In the genomic region with DNA sequence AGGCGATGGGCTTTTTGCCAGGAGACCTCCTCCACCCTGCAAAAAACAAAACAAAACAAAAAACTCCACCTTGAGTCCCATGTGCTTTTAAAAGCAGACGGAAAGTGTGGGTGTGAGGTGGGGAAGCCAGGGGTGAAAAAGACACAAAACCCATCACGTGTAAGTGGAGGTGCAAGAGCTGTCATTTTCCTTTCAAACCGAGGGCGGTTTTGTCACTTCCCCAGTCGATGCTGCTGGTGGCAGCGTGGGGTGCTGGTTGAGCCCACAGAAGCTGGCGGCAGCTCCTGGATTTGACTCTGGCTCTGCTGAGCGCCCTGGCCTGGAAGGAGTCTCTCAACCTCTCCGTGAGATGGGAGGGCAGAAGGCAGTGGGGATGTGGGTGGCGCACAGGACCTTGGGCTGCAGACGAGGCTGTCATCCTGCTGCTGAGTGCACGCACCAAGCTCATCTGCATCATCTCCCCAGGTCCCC, we compare ENCODE assay signal across 15 cellular contexts.
A peak's percentile ranks its signal among the peaks of the same experiment; 100 is the strongest.
DNase-seq lines count a peak whose midpoint lies in the region; ATAC-seq and TF ChIP-seq lines count a peak whose summit lies in the region.
"Had no signal": no experiment of that assay in that cellular context is flagged by ENCODE, and none has a peak within 500 bp of the region (broad histone marks: within the 10 kb centered on the region; RNA-seq: fewer than 3 reads in every experiment).

No MANE protein-coding gene starts in this region.

- no peak overlapping the region for H3K4me3 ChIP-seq in neuronal stem cell (ENCODE audit: low read length in 2 of 2)
- H3K4me3 ChIP-seq: esophagus muscularis mucosa, prostate gland, SJSA1, testis had no signal

- H3K36me3 Mint-ChIP-seq in WTC11, result no peaks in the 10 kb centered on the region
- H3K36me3 Mint-ChIP-seq: activated naive CD4-positive, alpha-beta T cell treated with anti-CD3 and anti-CD28 coated beads, Interleukin-2, amount 10 ng/mL, durations not matched to agents 7 days and 5 days had no signal

- CTCF ChIA-PET in WTC11 (lab: Charles Lee), result interaction anchor here (0.7 to 1.9 kb wide), 6 partner anchors 11 to 326 kb away, joined by 3 to 7 read pairs (median 3); no protein-coding TSS in a partner anchor

- H3K27ac ChIP-seq in neuronal stem cell (replicated peaks; ENCODE audit: low read length), result no peak overlapping the region
- H3K27ac ChIP-seq: esophagus muscularis mucosa, prostate gland, SJSA1, testis had no signal

- no CpG with 5 or more reads among the region's 13 CpGs for WGBS in neuronal stem cell (ENCODE audit: extremely low coverage in 2 of 2, insufficient read length in 2 of 2, insufficient replicate concordance in 1 of 2), 2 donors

- H2BK15ac ChIP-seq in neuronal stem cell (ENCODE audit: low read length), result peak overlapping the region; percentile 39

- peaks cover 12% of the 10 kb centered on the region for H3K4me1 Mint-ChIP-seq in WTC11
- H3K4me1 Mint-ChIP-seq: activated naive CD4-positive, alpha-beta T cell treated with anti-CD3 and anti-CD28 coated beads, Interleukin-2, amount 10 ng/mL, durations not matched to agents 7 days and 5 days had no signal

- no peak overlapping the region for H2AFZ ChIP-seq in neuronal stem cell (ENCODE audit: low read length)

- no peaks in the 10 kb centered on the region for H3K9me3 ChIP-seq in neuronal stem cell (replicated peaks in 1 of 2; ENCODE audit: control insufficient read depth in 2 of 2, insufficient read depth in 1 of 2, low read depth in 1 of 2, low read length in 2 of 2)
- H3K9me3 ChIP-seq: prostate gland, SJSA1, testis had no signal

- DNase-seq in NCI-H1417 (lab: John Stamatoyannopoulos, UW) (peak in 2 of 3 experiments; percentile 77 to 94), NCI-H1417 treated with DMSO at 0.1 percent for 48 hours (lab: John Stamatoyannopoulos, UW) (no peak), GDM1 (lab: John Stamatoyannopoulos, UW) (peak; percentile 13), WTC11 (ENCODE audit: low spot score) (no peak), neuronal stem cell (ENCODE audit: low spot score) (no peak)
- DNase-seq: activated naive CD4-positive, alpha-beta T cell treated with anti-CD3 and anti-CD28 coated beads, Interleukin-2, amount 10 ng/mL, durations not matched to agents 7 days and 5 days; KG1; stimulated activated CD4-positive, alpha-beta T cell treated with anti-CD3 and anti-CD28 coated beads, Interleukin-4, amount 100 ng/mL, for 24 hours; testis had no signal

- ATAC-seq in WTC11, result peak; percentile 31; the same call in 1 of the 2 replicates
- no peak for ATAC-seq in HG03520 (IDR thresholded peaks at IDR 0.05; ENCODE audit: unreplicated experiment)
- ATAC-seq in GM21737 (IDR thresholded peaks at IDR 0.05; ENCODE audit: unreplicated experiment), result no peak
- ATAC-seq in HG02870 (IDR thresholded peaks at IDR 0.05; ENCODE audit: unreplicated experiment), result no peak

- no peak overlapping the region for H3K4ac ChIP-seq in neuronal stem cell (ENCODE audit: low read length)

- no peak overlapping the region for H2BK12ac ChIP-seq in neuronal stem cell (ENCODE audit: low read length)

- H3K27ac Mint-ChIP-seq in WTC11, result no peak overlapping the region
- H3K27ac Mint-ChIP-seq: activated naive CD4-positive, alpha-beta T cell treated with anti-CD3 and anti-CD28 coated beads, Interleukin-2, amount 10 ng/mL, durations not matched to agents 7 days and 5 days had no signal

- H2AK5ac ChIP-seq in neuronal stem cell (ENCODE audit: low read depth, low read length), result peak overlapping the region; percentile 66

- no peak for TF ChIP-seq CTCF in WTC11 (IDR thresholded peaks at IDR 0.05)

- H3K36me3 ChIP-seq in neuronal stem cell (replicated peaks in 1 of 2; ENCODE audit: control insufficient read depth in 2 of 2, insufficient read depth in 2 of 2, low read length in 2 of 2), result no peaks in the 10 kb centered on the region
- H3K36me3 ChIP-seq: esophagus muscularis mucosa, prostate gland, SJSA1 had no signal

- H3K27me3 Mint-ChIP-seq in WTC11 (ENCODE audit: low read depth), result no peaks in the 10 kb centered on the region
- H3K27me3 Mint-ChIP-seq: activated naive CD4-positive, alpha-beta T cell treated with anti-CD3 and anti-CD28 coated beads, Interleukin-2, amount 10 ng/mL, durations not matched to agents 7 days and 5 days had no signal

- peaks cover 0 to 19% of the 10 kb centered on the region in 2 donors for H3K4me1 ChIP-seq in neuronal stem cell (ENCODE audit: control insufficient read depth in 2 of 2, insufficient read depth in 1 of 2, low read depth in 1 of 2, low read length in 2 of 2)
- H3K4me1 ChIP-seq: prostate gland had no signal

- H2BK120ac ChIP-seq in neuronal stem cell (ENCODE audit: low read depth, low read length), result no peak overlapping the region

- POLR2A ChIA-PET in WTC11 (lab: Charles Lee), result no interaction called here

- no peak overlapping the region for H4K8ac ChIP-seq in neuronal stem cell (ENCODE audit: low read depth, low read length)

- H3K23ac ChIP-seq in neuronal stem cell (ENCODE audit: low read depth, low read length, poor library complexity), result peak overlapping the region; percentile 62

- H3K18ac ChIP-seq in neuronal stem cell (ENCODE audit: low read length), result peak overlapping the region; percentile 83

- no peaks in the 10 kb centered on the region for H3K79me1 ChIP-seq in neuronal stem cell (ENCODE audit: low read depth, low read length)

- H2BK5ac ChIP-seq in neuronal stem cell (ENCODE audit: low read length), result peak overlapping the region; percentile 30

- H3K4me3 Mint-ChIP-seq in WTC11, result no peak overlapping the region
- H3K4me3 Mint-ChIP-seq: activated naive CD4-positive, alpha-beta T cell treated with anti-CD3 and anti-CD28 coated beads, Interleukin-2, amount 10 ng/mL, durations not matched to agents 7 days and 5 days had no signal

- H3K9me3 Mint-ChIP-seq in WTC11, result no peaks in the 10 kb centered on the region

- H3K27me3 ChIP-seq in neuronal stem cell (ENCODE audit: control insufficient read depth in 3 of 3, insufficient read depth in 3 of 3, low read depth in 1 of 3, low read length in 3 of 3), result no peaks in the 10 kb centered on the region
- H3K27me3 ChIP-seq: esophagus muscularis mucosa, SJSA1, testis had no signal

- peak overlapping the region; percentile 30 for H3K9ac ChIP-seq in neuronal stem cell (ENCODE audit: low read depth, low read length, poor library complexity)

- no peak overlapping the region for H3K14ac ChIP-seq in neuronal stem cell (ENCODE audit: low read length)

- H4K91ac ChIP-seq in neuronal stem cell (ENCODE audit: low read depth, low read length, poor library complexity), result no peak overlapping the region

- H3K4me2 ChIP-seq in neuronal stem cell (ENCODE audit: insufficient read depth, low read length, poor library complexity, severe bottlenecking), result no peak overlapping the region

TF ChIP-seq in WTC11, 78 proteins besides CTCF, POLR2A, EP300 and RAD21:
- TF ChIP-seq, protein P1, sequence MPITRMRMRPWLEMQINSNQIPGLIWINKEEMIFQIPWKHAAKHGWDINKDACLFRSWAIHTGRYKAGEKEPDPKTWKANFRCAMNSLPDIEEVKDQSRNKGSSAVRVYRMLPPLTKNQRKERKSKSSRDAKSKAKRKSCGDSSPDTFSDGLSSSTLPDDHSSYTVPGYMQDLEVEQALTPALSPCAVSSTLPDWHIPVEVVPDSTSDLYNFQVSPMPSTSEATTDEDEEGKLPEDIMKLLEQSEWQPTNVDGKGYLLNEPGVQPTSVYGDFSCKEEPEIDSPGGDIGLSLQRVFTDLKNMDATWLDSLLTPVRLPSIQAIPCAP (CRISPR knock-in tag; IDR thresholded peaks at IDR 0.05), result no peak

Comparison
In these comparisons a context has a peak if more than half of its experiments do, and no peak if none do; other contexts are left out.
1. DNase-seq: peak in NCI-H1417 (2 of 3) and GDM1 (single experiment); none in NCI-H1417 treated with DMSO at 0.1 percent for 48 hours (single experiment), WTC11 (single experiment) and neuronal stem cell (single experiment).